Comparison of ENCODE assay signal across 1 cellular context in the genomic region with DNA sequence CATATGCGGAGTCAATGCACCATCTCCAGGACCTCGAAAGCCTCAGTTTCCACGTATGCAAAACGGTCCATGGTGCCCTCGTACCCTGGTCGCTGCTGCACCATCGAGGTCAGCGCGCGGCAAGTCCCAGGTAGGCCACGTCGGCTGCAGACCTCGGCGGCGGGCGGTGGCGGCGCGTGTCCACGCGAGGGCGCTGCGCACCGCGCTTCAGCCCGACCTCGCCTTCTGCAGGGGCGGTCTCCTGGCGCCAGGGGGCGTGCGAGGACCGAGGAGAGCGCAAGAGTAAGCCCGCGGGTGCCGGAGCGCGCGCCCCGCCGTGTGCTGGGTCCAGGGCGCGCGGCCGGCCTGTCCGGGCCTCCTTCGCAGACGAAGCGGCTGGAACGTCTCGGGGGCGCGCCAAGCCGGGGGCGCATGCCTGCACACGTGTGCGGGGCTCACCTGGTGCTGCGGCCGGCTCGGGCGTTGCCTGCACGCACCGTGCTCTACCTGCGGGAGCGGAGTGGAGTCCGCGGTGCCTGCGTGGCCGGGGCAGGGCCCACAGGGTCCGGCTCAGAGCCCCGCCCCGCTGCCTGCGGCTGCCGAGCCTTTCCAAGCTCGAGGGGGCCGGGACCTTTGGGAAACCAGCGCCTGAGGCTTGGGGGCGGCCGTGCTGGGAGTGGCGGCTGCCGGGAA.
TF ChIP-seq lines count a peak whose summit lies in the region.

No MANE protein-coding gene starts in this region.

TF ChIP-seq in HepG2, 621 proteins besides CTCF, POLR2A, EP300 and RAD21 (continued from another document and continues in another):
- TF ChIP-seq, protein P1, sequence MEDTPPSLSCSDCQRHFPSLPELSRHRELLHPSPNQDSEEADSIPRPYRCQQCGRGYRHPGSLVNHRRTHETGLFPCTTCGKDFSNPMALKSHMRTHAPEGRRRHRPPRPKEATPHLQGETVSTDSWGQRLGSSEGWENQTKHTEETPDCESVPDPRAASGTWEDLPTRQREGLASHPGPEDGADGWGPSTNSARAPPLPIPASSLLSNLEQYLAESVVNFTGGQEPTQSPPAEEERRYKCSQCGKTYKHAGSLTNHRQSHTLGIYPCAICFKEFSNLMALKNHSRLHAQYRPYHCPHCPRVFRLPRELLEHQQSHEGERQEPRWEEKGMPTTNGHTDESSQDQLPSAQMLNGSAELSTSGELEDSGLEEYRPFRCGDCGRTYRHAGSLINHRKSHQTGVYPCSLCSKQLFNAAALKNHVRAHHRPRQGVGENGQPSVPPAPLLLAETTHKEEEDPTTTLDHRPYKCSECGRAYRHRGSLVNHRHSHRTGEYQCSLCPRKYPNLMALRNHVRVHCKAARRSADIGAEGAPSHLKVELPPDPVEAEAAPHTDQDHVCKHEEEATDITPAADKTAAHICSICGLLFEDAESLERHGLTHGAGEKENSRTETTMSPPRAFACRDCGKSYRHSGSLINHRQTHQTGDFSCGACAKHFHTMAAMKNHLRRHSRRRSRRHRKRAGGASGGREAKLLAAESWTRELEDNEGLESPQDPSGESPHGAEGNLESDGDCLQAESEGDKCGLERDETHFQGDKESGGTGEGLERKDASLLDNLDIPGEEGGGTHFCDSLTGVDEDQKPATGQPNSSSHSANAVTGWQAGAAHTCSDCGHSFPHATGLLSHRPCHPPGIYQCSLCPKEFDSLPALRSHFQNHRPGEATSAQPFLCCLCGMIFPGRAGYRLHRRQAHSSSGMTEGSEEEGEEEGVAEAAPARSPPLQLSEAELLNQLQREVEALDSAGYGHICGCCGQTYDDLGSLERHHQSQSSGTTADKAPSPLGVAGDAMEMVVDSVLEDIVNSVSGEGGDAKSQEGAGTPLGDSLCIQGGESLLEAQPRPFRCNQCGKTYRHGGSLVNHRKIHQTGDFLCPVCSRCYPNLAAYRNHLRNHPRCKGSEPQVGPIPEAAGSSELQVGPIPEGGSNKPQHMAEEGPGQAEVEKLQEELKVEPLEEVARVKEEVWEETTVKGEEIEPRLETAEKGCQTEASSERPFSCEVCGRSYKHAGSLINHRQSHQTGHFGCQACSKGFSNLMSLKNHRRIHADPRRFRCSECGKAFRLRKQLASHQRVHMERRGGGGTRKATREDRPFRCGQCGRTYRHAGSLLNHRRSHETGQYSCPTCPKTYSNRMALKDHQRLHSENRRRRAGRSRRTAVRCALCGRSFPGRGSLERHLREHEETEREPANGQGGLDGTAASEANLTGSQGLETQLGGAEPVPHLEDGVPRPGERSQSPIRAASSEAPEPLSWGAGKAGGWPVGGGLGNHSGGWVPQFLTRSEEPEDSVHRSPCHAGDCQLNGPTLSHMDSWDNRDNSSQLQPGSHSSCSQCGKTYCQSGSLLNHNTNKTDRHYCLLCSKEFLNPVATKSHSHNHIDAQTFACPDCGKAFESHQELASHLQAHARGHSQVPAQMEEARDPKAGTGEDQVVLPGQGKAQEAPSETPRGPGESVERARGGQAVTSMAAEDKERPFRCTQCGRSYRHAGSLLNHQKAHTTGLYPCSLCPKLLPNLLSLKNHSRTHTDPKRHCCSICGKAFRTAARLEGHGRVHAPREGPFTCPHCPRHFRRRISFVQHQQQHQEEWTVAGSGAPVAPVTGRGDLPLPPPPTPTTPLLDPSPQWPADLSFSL (CRISPR knock-in tag; IDR thresholded peaks at IDR 0.05), result no peak
- TF ChIP-seq ZNF263 (CRISPR knock-in tag; IDR thresholded peaks at IDR 0.05) (peak; percentile 45; the same call in 1 of the 2 replicates), MTA1 (CRISPR knock-in tag; IDR thresholded peaks at IDR 0.05; ENCODE audit: borderline replicate concordance) (peak; percentile 61; the same call in 1 of the 2 replicates), IRX3 (CRISPR knock-in tag; IDR thresholded peaks at IDR 0.05; ENCODE audit: borderline replicate concordance, low read depth) (peak; percentile 80; the same call in 1 of the 2 replicates), REPIN1 (CRISPR knock-in tag; IDR thresholded peaks at IDR 0.05; ENCODE audit: borderline replicate concordance, low read depth) (0 out of 2 replicates have a peak, but pooled peaks have one; percentile 28), MTA3 (CRISPR knock-in tag; IDR thresholded peaks at IDR 0.05) (no peak), ZFP36 (IDR thresholded peaks at IDR 0.05; ENCODE audit: borderline replicate concordance, low read depth, low read length, partially characterized antibody) (no peak), GATAD2A (CRISPR knock-in tag; IDR thresholded peaks at IDR 0.05) (no peak), ZMYM2 (CRISPR knock-in tag; IDR thresholded peaks at IDR 0.05) (no peak), THAP11 (CRISPR knock-in tag; IDR thresholded peaks at IDR 0.05) (peak; percentile 62), FOXP1 (IDR thresholded peaks at IDR 0.05) (no peak), FOXP1 (CRISPR knock-in tag; IDR thresholded peaks at IDR 0.05) (no peak), ZBTB10 (CRISPR knock-in tag; IDR thresholded peaks at IDR 0.05; ENCODE audit: borderline replicate concordance) (no peak), ZNF775 (CRISPR knock-in tag; IDR thresholded peaks at IDR 0.05; ENCODE audit: borderline replicate concordance) (no peak), U2AF1 (optimal IDR thresholded peaks at IDR 0.05; ENCODE audit: low read depth, low read length) (no peak), PATZ1 (CRISPR knock-in tag; IDR thresholded peaks at IDR 0.05) (peak; percentile 19; the same call in 1 of the 2 replicates), ZNF496 (CRISPR knock-in tag; IDR thresholded peaks at IDR 0.05; ENCODE audit: insufficient replicate concordance) (no peak), ZFP91 (CRISPR knock-in tag; IDR thresholded peaks at IDR 0.05; ENCODE audit: borderline replicate concordance) (peak; percentile 89), KLF6 (CRISPR knock-in tag; IDR thresholded peaks at IDR 0.05) (no peak), ZNF709 (CRISPR knock-in tag; IDR thresholded peaks at IDR 0.05) (no peak; the same call in 1 of the 2 replicates), ZNF326 (CRISPR knock-in tag; IDR thresholded peaks at IDR 0.05; ENCODE audit: borderline replicate concordance) (no peak; the same call in 1 of the 2 replicates), NFIC (IDR thresholded peaks at IDR 0.05; ENCODE audit: low read length) (no peak), PHF5A (CRISPR knock-in tag; IDR thresholded peaks at IDR 0.05; ENCODE audit: low read depth, unreplicated experiment) (peak; percentile 61), NCOA1 (CRISPR knock-in tag; IDR thresholded peaks at IDR 0.05) (no peak), MBNL3 (CRISPR knock-in tag; conservative IDR thresholded peaks at IDR 0.05) (no peak), RBFOX2 (IDR thresholded peaks at IDR 0.05; ENCODE audit: low read depth, low read length) (peak; percentile 35; the same call in 1 of the 2 replicates), FOXK1 (CRISPR knock-in tag; IDR thresholded peaks at IDR 0.05; ENCODE audit: borderline replicate concordance, low read depth) (no peak), CBX2 (IDR thresholded peaks at IDR 0.05; ENCODE audit: low read depth, low read length) (no peak), CBX2 (CRISPR knock-in tag; IDR thresholded peaks at IDR 0.05; ENCODE audit: low read depth) (no peak), ZNF678 (CRISPR knock-in tag; IDR thresholded peaks at IDR 0.05) (no peak), ZIK1 (CRISPR knock-in tag; IDR thresholded peaks at IDR 0.05; ENCODE audit: borderline replicate concordance, low read depth) (no peak), CHD4 (IDR thresholded peaks at IDR 0.05; ENCODE audit: borderline replicate concordance, low read length) (no peak), ZNF124 (CRISPR knock-in tag; IDR thresholded peaks at IDR 0.05) (no peak), NFYB (CRISPR knock-in tag; IDR thresholded peaks at IDR 0.05) (no peak)
- TF ChIP-seq, protein P2, sequence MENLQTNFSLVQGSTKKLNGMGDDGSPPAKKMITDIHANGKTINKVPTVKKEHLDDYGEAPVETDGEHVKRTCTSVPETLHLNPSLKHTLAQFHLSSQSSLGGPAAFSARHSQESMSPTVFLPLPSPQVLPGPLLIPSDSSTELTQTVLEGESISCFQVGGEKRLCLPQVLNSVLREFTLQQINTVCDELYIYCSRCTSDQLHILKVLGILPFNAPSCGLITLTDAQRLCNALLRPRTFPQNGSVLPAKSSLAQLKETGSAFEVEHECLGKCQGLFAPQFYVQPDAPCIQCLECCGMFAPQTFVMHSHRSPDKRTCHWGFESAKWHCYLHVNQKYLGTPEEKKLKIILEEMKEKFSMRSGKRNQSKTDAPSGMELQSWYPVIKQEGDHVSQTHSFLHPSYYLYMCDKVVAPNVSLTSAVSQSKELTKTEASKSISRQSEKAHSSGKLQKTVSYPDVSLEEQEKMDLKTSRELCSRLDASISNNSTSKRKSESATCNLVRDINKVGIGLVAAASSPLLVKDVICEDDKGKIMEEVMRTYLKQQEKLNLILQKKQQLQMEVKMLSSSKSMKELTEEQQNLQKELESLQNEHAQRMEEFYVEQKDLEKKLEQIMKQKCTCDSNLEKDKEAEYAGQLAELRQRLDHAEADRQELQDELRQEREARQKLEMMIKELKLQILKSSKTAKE (CRISPR knock-in tag; IDR thresholded peaks at IDR 0.05; ENCODE audit: borderline replicate concordance), result peak; percentile 63
- TF ChIP-seq, protein P3, sequence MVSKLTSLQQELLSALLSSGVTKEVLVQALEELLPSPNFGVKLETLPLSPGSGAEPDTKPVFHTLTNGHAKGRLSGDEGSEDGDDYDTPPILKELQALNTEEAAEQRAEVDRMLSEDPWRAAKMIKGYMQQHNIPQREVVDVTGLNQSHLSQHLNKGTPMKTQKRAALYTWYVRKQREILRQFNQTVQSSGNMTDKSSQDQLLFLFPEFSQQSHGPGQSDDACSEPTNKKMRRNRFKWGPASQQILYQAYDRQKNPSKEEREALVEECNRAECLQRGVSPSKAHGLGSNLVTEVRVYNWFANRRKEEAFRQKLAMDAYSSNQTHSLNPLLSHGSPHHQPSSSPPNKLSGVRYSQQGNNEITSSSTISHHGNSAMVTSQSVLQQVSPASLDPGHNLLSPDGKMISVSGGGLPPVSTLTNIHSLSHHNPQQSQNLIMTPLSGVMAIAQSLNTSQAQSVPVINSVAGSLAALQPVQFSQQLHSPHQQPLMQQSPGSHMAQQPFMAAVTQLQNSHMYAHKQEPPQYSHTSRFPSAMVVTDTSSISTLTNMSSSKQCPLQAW (CRISPR knock-in tag; IDR thresholded peaks at IDR 0.05), result no peak
- TF ChIP-seq, protein P4, sequence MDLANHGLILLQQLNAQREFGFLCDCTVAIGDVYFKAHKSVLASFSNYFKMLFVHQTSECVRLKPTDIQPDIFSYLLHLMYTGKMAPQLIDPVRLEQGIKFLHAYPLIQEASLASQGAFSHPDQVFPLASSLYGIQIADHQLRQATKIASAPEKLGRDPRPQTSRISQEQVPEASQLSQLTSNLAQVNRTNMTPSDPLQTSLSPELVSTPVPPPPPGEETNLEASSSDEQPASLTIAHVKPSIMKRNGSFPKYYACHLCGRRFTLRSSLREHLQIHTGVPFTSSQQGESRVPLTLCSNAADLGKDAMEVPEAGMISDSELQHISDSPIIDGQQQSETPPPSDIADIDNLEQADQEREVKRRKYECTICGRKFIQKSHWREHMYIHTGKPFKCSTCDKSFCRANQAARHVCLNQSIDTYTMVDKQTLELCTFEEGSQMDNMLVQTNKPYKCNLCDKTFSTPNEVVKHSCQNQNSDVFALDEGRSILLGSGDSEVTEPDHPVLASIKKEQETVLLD (CRISPR knock-in tag; IDR thresholded peaks at IDR 0.05; ENCODE audit: low read depth), result no peak
- TF ChIP-seq, protein P5, sequence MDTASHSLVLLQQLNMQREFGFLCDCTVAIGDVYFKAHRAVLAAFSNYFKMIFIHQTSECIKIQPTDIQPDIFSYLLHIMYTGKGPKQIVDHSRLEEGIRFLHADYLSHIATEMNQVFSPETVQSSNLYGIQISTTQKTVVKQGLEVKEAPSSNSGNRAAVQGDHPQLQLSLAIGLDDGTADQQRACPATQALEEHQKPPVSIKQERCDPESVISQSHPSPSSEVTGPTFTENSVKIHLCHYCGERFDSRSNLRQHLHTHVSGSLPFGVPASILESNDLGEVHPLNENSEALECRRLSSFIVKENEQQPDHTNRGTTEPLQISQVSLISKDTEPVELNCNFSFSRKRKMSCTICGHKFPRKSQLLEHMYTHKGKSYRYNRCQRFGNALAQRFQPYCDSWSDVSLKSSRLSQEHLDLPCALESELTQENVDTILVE (CRISPR knock-in tag; IDR thresholded peaks at IDR 0.05), result no peak
